ENCODE assay signal across 8 cellular contexts in genomic region chr2:17754773-17755425, GRCh38. TPM values are rescaled to one million over a fixed set of nuclear protein-coding genes. Genes with fewer than 3 reads are reported as not detected.
DNase-seq lines count a peak whose midpoint lies in the region; ATAC-seq and TF ChIP-seq lines count a peak whose summit lies in the region.

No MANE protein-coding gene starts in this region.

- H2AFZ ChIP-seq in MM.1S (ENCODE audit: low read length) = peak overlapping the region; percentile 85; the same call in 1 of the 2 replicates

- POLR2A ChIA-PET in naive thymus-derived CD4-positive, alpha-beta T cell (lab: Charles Lee) = interaction anchor here (1.1 kb wide), 1 partner anchor 29 kb away, joined by 3 read pairs; no protein-coding TSS in a partner anchor

- H3K27ac ChIP-seq in MM.1S (ENCODE audit: low read length) (peak overlapping the region; percentile 95; the same call in 1 of the 2 replicates), thyroid gland (no peak overlapping the region)
- H3K27ac ChIP-seq in naive thymus-derived CD4-positive, alpha-beta T cell (ENCODE audit: low read depth, low read length) = peak overlapping the region; percentile 99

- peak overlapping the region; percentile 89 for H3K9ac ChIP-seq in MM.1S (ENCODE audit: low read length)

- no peaks in the 10 kb centered on the region for H3K9me2 ChIP-seq in MM.1S (replicated peaks; ENCODE audit: insufficient read depth, low read length)

- peak overlapping the region; percentile 82 to 94 (median 90) for H3K4me3 Mint-ChIP-seq in naive thymus-derived CD4-positive, alpha-beta T cell

- H4K20me1 ChIP-seq in MM.1S (ENCODE audit: insufficient read depth, low read length) = no peaks in the 10 kb centered on the region

- H3K4me1 ChIP-seq in MM.1S (ENCODE audit: low read length) (peaks cover 28% of the 10 kb centered on the region), thyroid gland (peaks cover 13 to 16% of the 10 kb centered on the region in 2 donors)
- peaks cover 0 to 10% of the 10 kb centered on the region in 2 donors for H3K4me1 ChIP-seq in naive thymus-derived CD4-positive, alpha-beta T cell (ENCODE audit: control insufficient read depth in 2 of 2, insufficient read depth in 2 of 2, low read length in 2 of 2)

- ATAC-seq in naive thymus-derived CD4-positive, alpha-beta T cell = no peak
- ATAC-seq in HG02588 (IDR thresholded peaks at IDR 0.05; ENCODE audit: unreplicated experiment) (no peak), HG03139 (IDR thresholded peaks at IDR 0.05; ENCODE audit: unreplicated experiment) (no peak)

- intact Hi-C loops in naive thymus-derived CD4-positive, alpha-beta T cell (cut with micrococcal nuclease) = loop anchor here (1.0 to 5.0 kb wide), 3 partner anchors 805 to 1594 kb away; partner anchors contain the start of gene RDH14 (in 1 of the 2)
- intact Hi-C loops in head of caudate nucleus (cut with DNase I) = no loop called here
- intact Hi-C loops in thyroid gland (cut with DNase I) = no loop called here

- no peaks in the 10 kb centered on the region for H3K27me3 Mint-ChIP-seq in naive thymus-derived CD4-positive, alpha-beta T cell

- H3K9me3 ChIP-seq in MM.1S (replicated peaks; ENCODE audit: insufficient read depth, low read length) (no peaks in the 10 kb centered on the region), thyroid gland (no peaks in the 10 kb centered on the region)
- no peaks in the 10 kb centered on the region for H3K9me3 ChIP-seq in naive thymus-derived CD4-positive, alpha-beta T cell (ENCODE audit: control insufficient read depth in 2 of 3, low read length in 3 of 3)

- H3K36me3 ChIP-seq in MM.1S (replicated peaks; ENCODE audit: insufficient read depth, low read length) (0 out of 2 replicates have a peak, but pooled peaks cover 6% of the 10 kb centered on the region), thyroid gland (no peaks in the 10 kb centered on the region)
- peaks cover 0 to 12% (median 0%) of the 10 kb centered on the region in 3 experiments for H3K36me3 ChIP-seq in naive thymus-derived CD4-positive, alpha-beta T cell (ENCODE audit: control insufficient read depth in 2 of 3, insufficient read depth in 3 of 3, low read length in 3 of 3)

- H3F3A ChIP-seq in MM.1S (ENCODE audit: insufficient read depth, low read length) = peaks cover 22% of the 10 kb centered on the region

- TF ChIP-seq CTCF in MM.1S (IDR thresholded peaks at IDR 0.05; ENCODE audit: low read length) = no peak
- TF ChIP-seq CTCF in cardiac fibroblast (IDR thresholded peaks at IDR 0.05; ENCODE audit: low read depth, low read length) = no peak
- TF ChIP-seq CTCF in thyroid gland (IDR thresholded peaks at IDR 0.05) = no peak

- H3K4me1 Mint-ChIP-seq in naive thymus-derived CD4-positive, alpha-beta T cell = peaks cover 16 to 49% (median 28%) of the 10 kb centered on the region in 7 donors

- CTCF ChIA-PET in naive thymus-derived CD4-positive, alpha-beta T cell (lab: Charles Lee) = no interaction called here

- H3K4me2 ChIP-seq in MM.1S (ENCODE audit: low read depth, low read length) = peak overlapping the region; percentile 82

- peaks cover 0 to 4% (median 0%) of the 10 kb centered on the region in 5 donors for H3K36me3 Mint-ChIP-seq in naive thymus-derived CD4-positive, alpha-beta T cell

- peaks cover 0 to 1% (median 0%) of the 10 kb centered on the region in 11 donors for H3K9me3 Mint-ChIP-seq in naive thymus-derived CD4-positive, alpha-beta T cell

- H3K4me3 ChIP-seq in MM.1S (ENCODE audit: low read length) (peak overlapping the region; percentile 94), cardiac fibroblast (replicated peaks in 1 of 2; ENCODE audit: low read depth in 2 of 2, low read length in 2 of 2) (peak overlapping the region; percentile 98), thyroid gland (replicated peaks in 1 of 3) (peak overlapping the region in 1 of 3 donors; percentile 63)
- peak overlapping the region; percentile 89 for H3K4me3 ChIP-seq in naive thymus-derived CD4-positive, alpha-beta T cell (ENCODE audit: low read length)

- TF ChIP-seq POLR2A in thyroid gland (IDR thresholded peaks at IDR 0.05) = no peak

- H3K79me2 ChIP-seq in MM.1S (ENCODE audit: low read length) = peaks cover 91% of the 10 kb centered on the region

- DNase-seq in EH (ENCODE audit: low read depth) (peak; percentile 24), MM.1S (no peak), cardiac fibroblast (ENCODE audit: low read depth in 2 of 2) (peak in 1 of 2 donors; percentile 41), head of caudate nucleus (no peak), thyroid gland (no peak)
- no peak for DNase-seq in naive thymus-derived CD4-positive, alpha-beta T cell

- H3K27ac Mint-ChIP-seq in naive thymus-derived CD4-positive, alpha-beta T cell = peak overlapping the region; percentile 65 to 98 (median 94)

- no peaks in the 10 kb centered on the region for H3K27me3 ChIP-seq in MM.1S (replicated peaks; ENCODE audit: insufficient read depth, low read length)
- no peaks in the 10 kb centered on the region for H3K27me3 ChIP-seq in naive thymus-derived CD4-positive, alpha-beta T cell (ENCODE audit: control insufficient read depth in 2 of 2, insufficient read depth in 2 of 2, low read length in 2 of 2)
- no peaks in the 10 kb centered on the region for H3K27me3 ChIP-seq in thyroid gland

- 19 to 21% methylated on average over 8 of the region's 8 CpGs for WGBS in thyroid gland, 2 donors

RNA-seq across cellular contexts. Expression of gene GEN1, which starts 1.0 kb away (rescaled TPM):
- 10 to 100 TPM in 2 of 5 experiments, 1 to 10 TPM in 3; 5.6 to 25.8 (median 8.0) TPM for total RNA-seq in naive thymus-derived CD4-positive, alpha-beta T cell
- polyA plus RNA-seq in naive thymus-derived CD4-positive, alpha-beta T cell = 1 to 10 TPM in 1 of 2 donors, under 1 TPM in 1; 0.44 to 1.2 TPM
- total RNA-seq in thyroid gland = 10 to 100 TPM in 2 of 4 donors, 1 to 10 TPM in 2; 4.4 to 15.9 (median 9.8) TPM

RNA-seq across cellular contexts. Expression of gene SMC6, which starts 1.3 kb away (rescaled TPM):
- total RNA-seq in naive thymus-derived CD4-positive, alpha-beta T cell = 10 to 100 TPM in 4 of 5 experiments, 1 to 10 TPM in 1; 7.9 to 35.6 (median 14.6) TPM
- 10 to 100 TPM in 1 of 2 donors, 1 to 10 TPM in 1; 9.1 to 11.5 TPM for polyA plus RNA-seq in naive thymus-derived CD4-positive, alpha-beta T cell
- 10 to 100 TPM; 15.4 to 30.0 (median 19.0) TPM for total RNA-seq in thyroid gland

Comparison
In these comparisons a context has a peak if more than half of its experiments do, and no peak if none do; other contexts are left out.
1. H3K27ac ChIP-seq: peak in MM.1S (single experiment) and naive thymus-derived CD4-positive, alpha-beta T cell (single experiment); none in thyroid gland (0 of 3).
2. intact Hi-C loops: an anchor here in naive thymus-derived CD4-positive, alpha-beta T cell (1.0 to 5.0 kb wide); none called in head of caudate nucleus and thyroid gland.